Comparison of ENCODE assay signal across 1 cellular context in genomic region chr19:17479325-17479791, GRCh38.
A peak's percentile ranks its signal among the peaks of the same experiment; 100 is the strongest.
TF ChIP-seq lines count a peak whose summit lies in the region.

No MANE protein-coding gene starts in this region.

TF ChIP-seq in IMR-90, 13 proteins besides CTCF, POLR2A, EP300 and RAD21:
- TF ChIP-seq MAFK (IDR thresholded peaks at IDR 0.05; ENCODE audit: low read depth, low read length) (no peak), CEBPB (IDR thresholded peaks at IDR 0.05; ENCODE audit: low read depth, low read length) (peak; percentile 76), USF2 (IDR thresholded peaks at IDR 0.05; ENCODE audit: low read depth, low read length) (no peak), MXI1 (IDR thresholded peaks at IDR 0.05; ENCODE audit: borderline replicate concordance, low read depth, low read length) (no peak)
TF ChIP-seq in IMR-90: peak in this region for 1.
